8 cellular contexts compared by ENCODE assay signal in the genomic region with DNA sequence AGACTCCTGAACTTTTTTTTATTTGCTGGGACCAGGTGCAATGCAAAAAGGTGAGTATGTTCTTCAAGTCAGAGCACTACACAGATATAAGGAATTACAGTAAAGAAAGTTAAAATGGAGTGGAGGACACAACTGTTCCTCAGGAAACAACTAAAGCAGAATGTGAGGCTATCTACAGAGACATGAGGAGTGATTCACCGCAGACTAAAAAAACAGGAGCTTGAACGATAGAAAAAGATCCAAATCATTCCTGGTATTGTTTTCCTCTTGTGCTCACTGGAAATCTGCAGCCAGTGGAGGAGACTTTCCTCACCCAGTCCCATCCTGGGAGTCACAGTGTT.
A peak's percentile ranks its signal among the peaks of the same experiment; 100 is the strongest.
DNase-seq lines count a peak whose midpoint lies in the region; ATAC-seq and TF ChIP-seq lines count a peak whose summit lies in the region.

No MANE protein-coding gene starts in this region.

- no peak overlapping the region for H4K8ac ChIP-seq in mesenchymal stem cell (ENCODE audit: low read length)

- no peak overlapping the region for H2BK12ac ChIP-seq in mesenchymal stem cell (ENCODE audit: low read length in 2 of 2)

- H4K91ac ChIP-seq in mesenchymal stem cell (ENCODE audit: low read length) = no peak overlapping the region

- H3K36me3 ChIP-seq in mesenchymal stem cell (ENCODE audit: control insufficient read depth in 1 of 2, insufficient read depth in 2 of 2, low read depth in 1 of 2, low read length in 2 of 2) (no peaks in the 10 kb centered on the region), adrenal gland (replicated peaks in 1 of 2) (no peaks in the 10 kb centered on the region)

- DNase-seq in stimulated activated naive CD8-positive, alpha-beta T cell treated with anti-CD3 and anti-CD28 coated beads, Interleukin-15, Interleukin-2, amounts not matched to agents 100 U/mL and 50 U/mL, for 24 hours = no peak
- no peak for DNase-seq in astrocyte of the cerebellum (ENCODE audit: low read depth)
- DNase-seq in mesenchymal stem cell = no peak
- DNase-seq in SIG-M5 (lab: John Stamatoyannopoulos, UW) = no peak
- DNase-seq in adrenal gland = no peak
- no peak for DNase-seq in left colon

- H3K4me1 Mint-ChIP-seq in stimulated activated naive CD8-positive, alpha-beta T cell treated with anti-CD3 and anti-CD28 coated beads, Interleukin-15, Interleukin-2, amounts not matched to agents 100 ng/mL and 50 ng/mL, for 24 hours (ENCODE audit: low read depth) = peaks cover 57% of the 10 kb centered on the region

- intact Hi-C loops in adrenal gland (cut with DNase I) (no loop called here), left colon (cut with DNase I, micrococcal nuclease) (no loop called here)

- no peak for TF ChIP-seq CTCF in astrocyte of the cerebellum (IDR thresholded peaks at IDR 0.05; ENCODE audit: low read depth, low read length, missing control alignments)
- TF ChIP-seq CTCF in adrenal gland (IDR thresholded peaks at IDR 0.05) = no peak

- H3K4me1 ChIP-seq in mesenchymal stem cell (ENCODE audit: control insufficient read depth, insufficient read depth, low read depth, low read length) = peaks cover 12% of the 10 kb centered on the region
- peaks cover 0 to 13% of the 10 kb centered on the region in 2 donors for H3K4me1 ChIP-seq in adrenal gland (replicated peaks in 1 of 2)

- no peak overlapping the region for H3K27ac Mint-ChIP-seq in stimulated activated naive CD8-positive, alpha-beta T cell treated with anti-CD3 and anti-CD28 coated beads, Interleukin-15, Interleukin-2, amounts not matched to agents 100 ng/mL and 50 ng/mL, for 24 hours

- peaks cover 33% of the 10 kb centered on the region for H3K79me1 ChIP-seq in mesenchymal stem cell (replicated peaks; ENCODE audit: low read length, poor library complexity, severe bottlenecking)

- H2BK5ac ChIP-seq in mesenchymal stem cell (ENCODE audit: low read depth, low read length, poor library complexity, severe bottlenecking) = no peak overlapping the region

- H3K9me3 Mint-ChIP-seq in stimulated activated naive CD8-positive, alpha-beta T cell treated with anti-CD3 and anti-CD28 coated beads, Interleukin-15, Interleukin-2, amounts not matched to agents 100 ng/mL and 50 ng/mL, for 24 hours = no peaks in the 10 kb centered on the region

- H3K9me3 ChIP-seq in mesenchymal stem cell (ENCODE audit: control insufficient read depth, low read length) = no peaks in the 10 kb centered on the region
- no peaks in the 10 kb centered on the region for H3K9me3 ChIP-seq in adrenal gland (replicated peaks in 1 of 3)

- peak overlapping the region; percentile 38 for H3K9ac ChIP-seq in mesenchymal stem cell (ENCODE audit: low read length)

- H3K4me2 ChIP-seq in mesenchymal stem cell (ENCODE audit: low read length, poor library complexity, severe bottlenecking) = peak overlapping the region; percentile 65

- peak overlapping the region; percentile 72 for H3K27ac ChIP-seq in mesenchymal stem cell (ENCODE audit: low read length, poor library complexity, severe bottlenecking)
- peak overlapping the region in 2 of 5 donors; percentile 29 to 59 for H3K27ac ChIP-seq in adrenal gland

- 69% methylated on average over 2 of the region's 2 CpGs for WGBS in mesenchymal stem cell
- WGBS in adrenal gland, 4 donors = 27 to 46% (median 41%) methylated on average over 2 of the region's 2 CpGs

- no peak overlapping the region for H2BK120ac ChIP-seq in mesenchymal stem cell (ENCODE audit: low read depth, low read length)

- no peak overlapping the region for H3K23ac ChIP-seq in mesenchymal stem cell (ENCODE audit: low read length in 2 of 2)

- in situ Hi-C loops in astrocyte of the cerebellum (cut with HindIII; ENCODE audit: low sequenced_read_pairs) = loop anchor here (5.0 kb wide), 1 partner anchor 49 kb away; no protein-coding TSS in a partner anchor

- H3K4me3 Mint-ChIP-seq in stimulated activated naive CD8-positive, alpha-beta T cell treated with anti-CD3 and anti-CD28 coated beads, Interleukin-15, Interleukin-2, amounts not matched to agents 100 ng/mL and 50 ng/mL, for 24 hours = peak overlapping the region; percentile 33

- no peak overlapping the region for H2AK5ac ChIP-seq in mesenchymal stem cell (ENCODE audit: low read length, severe bottlenecking)

- no peaks in the 10 kb centered on the region for H3K27me3 ChIP-seq in mesenchymal stem cell (ENCODE audit: control insufficient read depth in 1 of 2, insufficient read depth in 1 of 2, low read length in 2 of 2)
- no peaks in the 10 kb centered on the region for H3K27me3 ChIP-seq in adrenal gland

- H2AFZ ChIP-seq in mesenchymal stem cell (ENCODE audit: low read depth, low read length) = no peak overlapping the region

- peaks cover 7% of the 10 kb centered on the region for H3K27me3 Mint-ChIP-seq in stimulated activated naive CD8-positive, alpha-beta T cell treated with anti-CD3 and anti-CD28 coated beads, Interleukin-15, Interleukin-2, amounts not matched to agents 100 ng/mL and 50 ng/mL, for 24 hours

- H2BK15ac ChIP-seq in mesenchymal stem cell (ENCODE audit: low read depth, poor library complexity, severe bottlenecking) = no peak overlapping the region

- H3K18ac ChIP-seq in mesenchymal stem cell (ENCODE audit: low read depth in 1 of 2, low read length in 2 of 2) = no peak overlapping the region

- TF ChIP-seq POLR2A in adrenal gland (IDR thresholded peaks at IDR 0.05) = no peak
- TF ChIP-seq POLR2A in GM18505 (IDR thresholded peaks at IDR 0.05; ENCODE audit: borderline replicate concordance, extremely low read depth, insufficient read depth, insufficient read length) = no peak

- ATAC-seq in stimulated activated naive CD8-positive, alpha-beta T cell treated with anti-CD3 and anti-CD28 coated beads, Interleukin-15, Interleukin-2, amounts not matched to agents 100 U/mL and 50 U/mL, for 24 hours = no peak
- no peak for ATAC-seq in GM18505 (IDR thresholded peaks at IDR 0.05; ENCODE audit: unreplicated experiment)
- ATAC-seq in left colon = no peak

- peaks cover under 1% of the 10 kb centered on the region for H3K36me3 Mint-ChIP-seq in stimulated activated naive CD8-positive, alpha-beta T cell treated with anti-CD3 and anti-CD28 coated beads, Interleukin-15, Interleukin-2, amounts not matched to agents 100 ng/mL and 50 ng/mL, for 24 hours (ENCODE audit: low read depth)

- H3K4me3 ChIP-seq in astrocyte of the cerebellum (ENCODE audit: low read depth, low read length) (peak overlapping the region; percentile 22), mesenchymal stem cell (ENCODE audit: insufficient read depth in 1 of 2, low read depth in 1 of 2, low read length in 2 of 2) (peak overlapping the region in 1 of 2 experiments; percentile 67), adrenal gland (no peak overlapping the region)

- no peak overlapping the region for H3K4ac ChIP-seq in mesenchymal stem cell (ENCODE audit: low read depth in 1 of 2, low read length in 2 of 2)

- no peak overlapping the region for H3K14ac ChIP-seq in mesenchymal stem cell (ENCODE audit: low read length in 2 of 2)
